9 cellular contexts compared by ENCODE assay signal in the genomic region with DNA sequence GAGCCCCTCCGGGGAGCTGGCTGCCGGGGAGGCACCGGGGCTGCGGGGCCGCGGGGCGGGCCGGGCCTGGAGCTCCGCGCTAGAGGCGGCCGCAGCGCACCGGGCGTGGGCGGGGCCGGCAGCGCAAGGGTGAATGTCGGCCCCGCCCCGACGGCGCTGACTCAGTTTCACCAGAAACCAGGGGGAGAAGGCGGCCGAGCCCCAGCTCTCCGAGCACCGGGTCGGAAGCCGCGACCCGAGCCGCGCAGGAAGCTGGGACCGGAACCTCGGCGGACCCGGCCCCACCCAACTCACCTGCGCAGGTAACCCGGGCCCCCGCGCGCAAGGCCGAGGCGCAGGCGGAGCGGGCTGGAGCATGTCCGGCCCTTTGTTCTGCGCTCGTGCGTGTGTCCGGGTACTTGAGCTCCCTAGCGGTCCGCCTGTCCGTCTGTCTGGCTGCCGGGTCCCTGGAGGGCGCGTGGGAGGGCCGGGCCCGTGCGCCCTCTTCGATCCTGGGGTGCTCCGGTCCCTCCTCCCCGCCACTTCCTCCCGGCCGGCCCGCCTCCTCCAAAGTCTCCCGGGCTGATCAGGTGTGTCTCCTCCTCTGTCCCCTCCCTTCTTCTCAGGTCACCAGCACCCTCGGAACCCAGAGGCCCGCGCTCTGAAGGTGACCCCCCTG. TPM values are rescaled to one million over a fixed set of nuclear protein-coding genes. Genes with fewer than 3 reads are reported as not detected.
DNase-seq lines count a peak whose midpoint lies in the region; ATAC-seq and TF ChIP-seq lines count a peak whose summit lies in the region.
"Had no signal": no experiment of that assay in that cellular context is flagged by ENCODE, and none has a peak within 500 bp of the region (broad histone marks: within the 10 kb centered on the region; RNA-seq: fewer than 3 reads in every experiment).

A gene with protein sequence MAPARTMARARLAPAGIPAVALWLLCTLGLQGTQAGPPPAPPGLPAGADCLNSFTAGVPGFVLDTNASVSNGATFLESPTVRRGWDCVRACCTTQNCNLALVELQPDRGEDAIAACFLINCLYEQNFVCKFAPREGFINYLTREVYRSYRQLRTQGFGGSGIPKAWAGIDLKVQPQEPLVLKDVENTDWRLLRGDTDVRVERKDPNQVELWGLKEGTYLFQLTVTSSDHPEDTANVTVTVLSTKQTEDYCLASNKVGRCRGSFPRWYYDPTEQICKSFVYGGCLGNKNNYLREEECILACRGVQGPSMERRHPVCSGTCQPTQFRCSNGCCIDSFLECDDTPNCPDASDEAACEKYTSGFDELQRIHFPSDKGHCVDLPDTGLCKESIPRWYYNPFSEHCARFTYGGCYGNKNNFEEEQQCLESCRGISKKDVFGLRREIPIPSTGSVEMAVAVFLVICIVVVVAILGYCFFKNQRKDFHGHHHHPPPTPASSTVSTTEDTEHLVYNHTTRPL (plus strand): TSS at position 164 of the 658 bp plus-strand sequence. CDS start 507 bp downstream, outside the sequence.

- peaks cover 57% of the 10 kb centered on the region for H3K79me2 ChIP-seq in PC-3 (ENCODE audit: low read length)

- no peaks in the 10 kb centered on the region for H3K9me3 ChIP-seq in PC-3 (ENCODE audit: low read length)

- no peaks in the 10 kb centered on the region for H3K9me2 ChIP-seq in PC-3 (replicated peaks; ENCODE audit: low read length)

- peaks cover 19% of the 10 kb centered on the region; the same call in 1 of the 2 replicates for H4K20me1 ChIP-seq in PC-3 (ENCODE audit: low read length)

- DNase-seq in GM10248 (ENCODE audit: extremely low spot score) (peak; percentile 61), PC-3 (peak; percentile 66), immature natural killer cell (no peak), DMS153 (lab: John Stamatoyannopoulos, UW) (no peak)
- DNase-seq in activated naive CD8-positive, alpha-beta T cell treated with anti-CD3 and anti-CD28 coated beads, Interleukin-2, amount 10 ng/mL, durations not matched to agents 7 days and 5 days = peak; percentile 63
- DNase-seq in stimulated activated CD4-positive, alpha-beta T cell treated with anti-CD3 and anti-CD28 coated beads, Interleukin-2, amount 100 ng/mL, for 24 hours = peak; percentile 78 to 88

- H2AFZ ChIP-seq in PC-3 (ENCODE audit: low read length) = peak within 1 kb of the TSS; percentile 81

- H3K4me3 Mint-ChIP-seq in activated naive CD8-positive, alpha-beta T cell treated with anti-CD3 and anti-CD28 coated beads, Interleukin-2, amount 10 ng/mL, durations not matched to agents 7 days and 5 days = peak within 1 kb of the TSS; percentile 85
- H3K4me3 Mint-ChIP-seq in immature natural killer cell = peak within 1 kb of the TSS; percentile 74 to 85 (median 81)

- H3F3A ChIP-seq in PC-3 (ENCODE audit: low read length, unreplicated experiment) = no peaks in the 10 kb centered on the region

- peaks cover 2% of the 10 kb centered on the region for H3K36me3 Mint-ChIP-seq in activated naive CD8-positive, alpha-beta T cell treated with anti-CD3 and anti-CD28 coated beads, Interleukin-2, amount 10 ng/mL, durations not matched to agents 7 days and 5 days
- no peaks in the 10 kb centered on the region for H3K36me3 Mint-ChIP-seq in immature natural killer cell

- H3K27me3 Mint-ChIP-seq in activated naive CD8-positive, alpha-beta T cell treated with anti-CD3 and anti-CD28 coated beads, Interleukin-2, amount 10 ng/mL, durations not matched to agents 7 days and 5 days = peaks cover 36% of the 10 kb centered on the region
- H3K27me3 Mint-ChIP-seq in immature natural killer cell (ENCODE audit: low read depth in 3 of 3) = peaks cover 7 to 18% (median 8%) of the 10 kb centered on the region in 3 donors

- no peak for TF ChIP-seq CTCF in GM10248 (IDR thresholded peaks at IDR 0.05; ENCODE audit: control extremely low read depth, extremely low read depth, low read depth, missing control alignments)
- no peak for TF ChIP-seq CTCF in PC-3 (conservative IDR thresholded peaks at IDR 0.05; ENCODE audit: low read depth, low read length)

- H3K4me1 ChIP-seq in PC-3 (ENCODE audit: insufficient read depth, low read length) = peaks cover 38% of the 10 kb centered on the region

- H3K4me1 Mint-ChIP-seq in activated naive CD8-positive, alpha-beta T cell treated with anti-CD3 and anti-CD28 coated beads, Interleukin-2, amount 10 ng/mL, durations not matched to agents 7 days and 5 days = peaks cover 24% of the 10 kb centered on the region
- H3K4me1 Mint-ChIP-seq in immature natural killer cell = peaks cover 12 to 13% of the 10 kb centered on the region in 2 donors

- CTCF ChIA-PET in GM10248 (lab: Yijun Ruan, JAX) = interaction anchor here (0.8 to 1.3 kb wide), 6 partner anchors 16 to 67 kb away, joined by 3 to 4 read pairs (median 3); a partner anchor contains a TSS
- CTCF ChIA-PET in PC-3 (lab: Charles Lee) = interaction anchor here (0.6 to 1.6 kb wide), 6 partner anchors 13 to 59 kb away, joined by 3 to 7 read pairs (median 3); no protein-coding TSS in a partner anchor

- H3K9me3 Mint-ChIP-seq in activated naive CD8-positive, alpha-beta T cell treated with anti-CD3 and anti-CD28 coated beads, Interleukin-2, amount 10 ng/mL, durations not matched to agents 7 days and 5 days = no peaks in the 10 kb centered on the region
- H3K9me3 Mint-ChIP-seq in immature natural killer cell = peaks cover 0 to 2% (median 0%) of the 10 kb centered on the region in 6 donors

- H3K27me3 ChIP-seq in PC-3 (ENCODE audit: low read length) = no peaks in the 10 kb centered on the region

- no peaks in the 10 kb centered on the region; the same call in 1 of the 2 replicates for H3K36me3 ChIP-seq in PC-3 (ENCODE audit: low read depth, low read length)

- peak within 1 kb of the TSS; percentile 85 for H3K9ac ChIP-seq in PC-3 (ENCODE audit: low read length)

- H3K27ac ChIP-seq in PC-3 (ENCODE audit: low read length) = peak within 1 kb of the TSS; percentile 72

- H3K27ac Mint-ChIP-seq in activated naive CD8-positive, alpha-beta T cell treated with anti-CD3 and anti-CD28 coated beads, Interleukin-2, amount 10 ng/mL, durations not matched to agents 7 days and 5 days = peak within 1 kb of the TSS; percentile 66
- H3K27ac Mint-ChIP-seq in immature natural killer cell = no peak within 1 kb of the TSS

- intact Hi-C loops in PC-3 (cut with micrococcal nuclease) = no loop called here

- no TSS peak for BruUV-seq in PC-3 (replicated peaks; lab: Mats Ljungman, UMichigan)

- peak; percentile 16 for ATAC-seq in PC-3
- ATAC-seq in activated naive CD8-positive, alpha-beta T cell treated with anti-CD3 and anti-CD28 coated beads, Interleukin-2, amount 10 ng/mL, durations not matched to agents 7 days and 5 days (ENCODE audit: low read depth) = peak; percentile 71
- ATAC-seq in GM19452 (IDR thresholded peaks at IDR 0.05; ENCODE audit: unreplicated experiment) = no peak
- ATAC-seq in HG03196 (IDR thresholded peaks at IDR 0.05; ENCODE audit: unreplicated experiment) = no peak

- peak within 1 kb of the TSS; percentile 88 for H3K4me3 ChIP-seq in PC-3 (ENCODE audit: low read length)

- POLR2A ChIA-PET in GM10248 (lab: Yijun Ruan, JAX) (no interaction called here), PC-3 (lab: Charles Lee; ENCODE audit: unreplicated experiment) (interaction anchor here (1.2 to 1.3 kb wide), 2 partner anchors 16 to 37 kb away, joined by 3 to 5 read pairs; a partner anchor contains a TSS)
- POLR2A ChIA-PET in activated naive CD8-positive, alpha-beta T cell treated with anti-CD3 and anti-CD28 coated beads, Interleukin-2, amount 10 ng/mL, durations not matched to agents 7 days and 5 days (lab: Charles Lee) = interaction anchor here (2.2 kb wide), 1 partner anchor 15 kb away, joined by 5 read pairs; no protein-coding TSS in a partner anchor

- peak within 1 kb of the TSS; percentile 83 for H3K4me2 ChIP-seq in PC-3 (ENCODE audit: low read length)

RNA-seq across cellular contexts. Expression of the gene that starts here (rescaled TPM):
- total RNA-seq in PC-3 (2014; rRNA removed) = 177 and 244 TPM in 2 replicates
- 1 to 10 TPM; 6.6 to 7.3 TPM for total RNA-seq in activated naive CD8-positive, alpha-beta T cell treated with anti-CD3 and anti-CD28 coated beads, Interleukin-2, amount 10 ng/mL, durations not matched to agents 7 days and 5 days
- 1 to 10 TPM in 2 of 3 donors, under 1 TPM in 1; 0.48 to 3.9 (median 1.8) TPM for polyA plus RNA-seq in immature natural killer cell
- total RNA-seq: RPMI7951 had no signal

Comparison
In these comparisons a context has a peak if more than half of its experiments do, and no peak if none do; other contexts are left out.
1. RNA of the gene that starts here (total RNA-seq): 177 to 244 TPM in PC-3; 6.6 to 7.3 TPM in activated naive CD8-positive, alpha-beta T cell treated with anti-CD3 and anti-CD28 coated beads, Interleukin-2, amount 10 ng/mL, durations not matched to agents 7 days and 5 days; every median in the first group is over 10 times any median in the second.
2. DNase-seq: peak in GM10248 (single experiment), PC-3 (single experiment), activated naive CD8-positive, alpha-beta T cell treated with anti-CD3 and anti-CD28 coated beads, Interleukin-2, amount 10 ng/mL, durations not matched to agents 7 days and 5 days (single experiment) and stimulated activated CD4-positive, alpha-beta T cell treated with anti-CD3 and anti-CD28 coated beads, Interleukin-2, amount 100 ng/mL, for 24 hours (2 of 2); none in immature natural killer cell (0 of 3) and DMS153 (single experiment).
3. ATAC-seq: peak in PC-3 (single experiment) and activated naive CD8-positive, alpha-beta T cell treated with anti-CD3 and anti-CD28 coated beads, Interleukin-2, amount 10 ng/mL, durations not matched to agents 7 days and 5 days (single experiment); none in GM19452 (single experiment) and HG03196 (single experiment).